Comparison of ENCODE assay signal across 8 cellular contexts in the genomic region with DNA sequence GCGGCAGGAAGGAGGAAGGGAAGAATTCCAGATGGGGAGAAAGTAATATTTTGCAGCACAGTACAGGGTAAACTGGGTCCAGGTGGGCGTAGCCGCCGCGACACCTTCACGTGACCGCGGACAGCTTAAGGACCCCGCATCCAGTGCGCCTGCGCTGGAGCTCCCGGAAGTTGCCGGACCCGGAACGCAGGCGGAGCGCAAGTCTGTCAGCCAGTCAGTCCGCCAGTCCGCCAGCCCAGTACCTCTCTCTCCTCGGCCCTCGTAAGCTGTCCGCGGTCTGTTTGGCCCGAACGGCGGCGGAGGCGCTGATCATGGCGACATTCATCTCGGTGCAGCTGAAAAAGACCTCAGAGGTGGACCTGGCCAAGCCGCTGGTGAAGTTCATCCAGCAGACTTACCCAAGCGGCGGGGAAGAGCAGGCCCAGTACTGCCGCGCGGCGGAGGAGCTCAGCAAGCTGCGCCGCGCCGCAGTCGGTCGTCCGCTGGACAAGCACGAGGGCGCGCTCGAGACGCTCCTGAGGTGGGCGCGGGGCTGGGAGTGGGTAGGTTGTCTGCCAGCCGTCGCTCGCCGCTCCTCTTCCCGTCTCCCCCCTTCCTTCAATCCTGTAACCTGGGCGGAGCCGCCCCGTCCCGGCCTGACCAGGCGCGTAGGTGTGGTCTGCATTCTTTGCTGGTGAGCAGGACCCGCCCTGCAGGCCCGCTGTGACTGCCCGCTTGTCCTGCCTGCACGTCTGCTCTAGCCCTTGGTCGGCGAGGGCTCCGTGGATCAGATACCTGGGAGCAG. TPM values are rescaled to one million over a fixed set of nuclear protein-coding genes. Genes with fewer than 3 reads are reported as not detected.
A peak's percentile ranks its signal among the peaks of the same experiment; 100 is the strongest.
DNase-seq lines count a peak whose midpoint lies in the region; ATAC-seq, FAIRE-seq and TF ChIP-seq lines count a peak whose summit lies in the region.

Gene PDCD6IP (plus strand): TSS at position 213 of the 784 bp plus-strand sequence. CDS start 99 bp downstream, at position 312.

- H3K27me3 ChIP-seq in breast epithelium = no peaks in the 10 kb centered on the region
- H3K27me3 ChIP-seq in iPS-20b (ENCODE audit: insufficient read depth, low read length) = no peaks in the 10 kb centered on the region
- H3K27me3 ChIP-seq in small intestine (ENCODE audit: control insufficient read depth in 2 of 2, insufficient read depth in 2 of 2, low read length in 2 of 2) = no peaks in the 10 kb centered on the region

- H3K9me3 ChIP-seq in breast epithelium (no peaks in the 10 kb centered on the region), iPS-20b (ENCODE audit: insufficient read depth, low read depth, low read length) (peaks cover 6% of the 10 kb centered on the region), small intestine (ENCODE audit: control insufficient read depth, low read depth) (no peaks in the 10 kb centered on the region)

- H3K4me1 ChIP-seq in breast epithelium (peaks cover 0 to 9% of the 10 kb centered on the region in 2 donors), iPS-20b (ENCODE audit: insufficient read depth, low read length) (no peaks in the 10 kb centered on the region; the same call in 1 of the 2 replicates), small intestine (ENCODE audit: control insufficient read depth in 2 of 2, insufficient read depth in 1 of 2, low read depth in 1 of 2, low read length in 1 of 2) (peaks cover 0 to 3% of the 10 kb centered on the region in 2 donors)

- no peak for FAIRE-seq in small intestine (lab: Jason Lieb, UNC)

- DNase-seq in ACHN = peak; percentile 89
- peak; percentile 74 for DNase-seq in NCI-H2196 (lab: John Stamatoyannopoulos, UW; ENCODE audit: unreplicated experiment)
- DNase-seq in breast epithelium (ENCODE audit: low spot score in 2 of 2) = peak; percentile 91 to 94
- peak; percentile 94 for DNase-seq in small intestine

- peak within 1 kb of the TSS; percentile 94 for H3K27ac ChIP-seq in VCaP
- peak within 1 kb of the TSS; percentile 98 to 99 for H3K27ac ChIP-seq in breast epithelium
- peak within 1 kb of the TSS; percentile 38 for H3K27ac ChIP-seq in iPS-20b (ENCODE audit: low read length)
- peak within 1 kb of the TSS; percentile 97 to 99 for H3K27ac ChIP-seq in small intestine (ENCODE audit: low read depth in 1 of 2, low read length in 1 of 2)

- H3K36me3 ChIP-seq in breast epithelium (no peaks in the 10 kb centered on the region), iPS-20b (ENCODE audit: insufficient read depth, low read depth, low read length) (peaks cover 8% of the 10 kb centered on the region; the same call in 1 of the 2 replicates), small intestine (ENCODE audit: control insufficient read depth in 2 of 2, insufficient read depth in 2 of 2, low read length in 2 of 2) (peaks cover 0 to 2% of the 10 kb centered on the region in 2 donors)

- 0 to 1% (median 0%) methylated on average over 65 to 69 of the region's 69 CpGs for WGBS in small intestine, 3 donors

- ATAC-seq in GM18858 (IDR thresholded peaks at IDR 0.05; ENCODE audit: unreplicated experiment) (peak; percentile 75), HG03095 (IDR thresholded peaks at IDR 0.05; ENCODE audit: unreplicated experiment) (peak; percentile 81)

- H3K4me3 ChIP-seq in breast epithelium (peak within 1 kb of the TSS; percentile 79 to 91 (median 80)), iPS-20b (ENCODE audit: low read length) (peak within 1 kb of the TSS; percentile 93), small intestine (ENCODE audit: low read depth in 1 of 2, low read length in 2 of 2) (peak within 1 kb of the TSS; percentile 55 to 88)

- peak within 1 kb of the TSS; percentile 91; the same call in 1 of the 2 replicates for H3K9ac ChIP-seq in iPS-20b (ENCODE audit: low read depth, low read length)

- intact Hi-C loops in breast epithelium (cut with DNase I; ENCODE audit: low total_unique reads) = no loop called here

- in situ Hi-C loops in ACHN (cut with HindIII; ENCODE audit: low pct_ligation_motif_present, low pct_unique_long_range_greater_than_20kb, low sequenced_read_pairs) = no loop called here

- peak; percentile 80 for TF ChIP-seq POLR2A in breast epithelium (IDR thresholded peaks at IDR 0.05)

- TF ChIP-seq CTCF in VCaP (conservative IDR thresholded peaks at IDR 0.05) (no peak; the same call in 1 of the 2 replicates), breast epithelium (IDR thresholded peaks at IDR 0.05) (peak in 2 of 3 donors; percentile 12 to 30)

RNA-seq across cellular contexts. Expression of gene PDCD6IP, which starts in this region (rescaled TPM):
- total RNA-seq in breast epithelium = 100 to 1,000 TPM; 152 to 242 (median 204) TPM
- 10 to 100 TPM; 40.6 to 66.0 (median 63.8) TPM for polyA plus RNA-seq in small intestine

Comparison
In these comparisons a context has a peak if more than half of its experiments do, and no peak if none do; other contexts are left out.
1. Peak in every context shown above with its lines: DNase-seq, ATAC-seq, H3K4me3 ChIP-seq and H3K27ac ChIP-seq.
2. H3K27ac ChIP-seq: peak in every context shown above with its lines; median percentile 98 in breast epithelium; 98 in small intestine; 94 in VCaP; 38 in iPS-20b.